17 cellular contexts compared by ENCODE assay signal in the genomic region with DNA sequence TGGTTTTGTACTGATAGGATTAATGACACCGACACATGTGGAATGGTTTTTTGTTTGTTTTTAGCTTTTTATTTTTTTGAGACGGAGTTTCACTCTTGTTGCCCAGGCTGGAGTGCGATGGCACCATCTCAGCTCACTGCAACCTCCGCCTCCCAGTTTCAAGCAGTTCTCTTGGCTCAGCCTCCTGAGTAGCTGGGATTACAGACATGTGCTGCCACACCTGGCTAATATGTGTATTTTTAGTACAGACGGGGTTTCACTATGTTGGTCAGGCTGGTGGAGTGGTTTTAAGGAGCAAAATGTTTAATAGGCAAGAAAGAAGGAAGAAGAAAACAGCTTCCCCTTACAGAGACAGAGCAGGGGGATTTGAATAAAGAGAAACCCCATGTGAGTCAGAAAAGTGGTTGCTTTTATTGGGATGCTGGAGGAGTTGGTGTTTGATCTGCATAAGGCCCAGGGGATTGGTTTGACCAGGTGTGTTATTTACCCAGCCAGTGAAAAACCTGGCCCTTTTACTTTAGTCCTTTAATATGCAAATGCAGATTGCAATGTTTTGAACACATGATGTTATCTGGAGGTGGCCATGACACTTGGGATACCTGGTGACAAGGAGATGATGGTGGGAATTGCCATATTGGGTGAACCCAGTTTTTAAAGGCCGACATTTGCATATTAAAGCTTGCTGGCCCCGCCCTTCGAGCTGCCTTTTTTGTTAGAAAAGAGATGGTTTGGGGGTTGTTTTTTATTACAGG. TPM values are rescaled to one million over a fixed set of nuclear protein-coding genes. Genes with fewer than 3 reads are reported as not detected.
A peak's percentile ranks its signal among the peaks of the same experiment; 100 is the strongest.
DNase-seq lines count a peak whose midpoint lies in the region; ATAC-seq and TF ChIP-seq lines count a peak whose summit lies in the region.
"Had no signal": no experiment of that assay in that cellular context is flagged by ENCODE, and none has a peak within 500 bp of the region (broad histone marks: within the 10 kb centered on the region; RNA-seq: fewer than 3 reads in every experiment).

No MANE protein-coding gene starts in this region.

- peaks cover 41% of the 10 kb centered on the region for H3F3A ChIP-seq in SK-N-SH (replicated peaks; ENCODE audit: insufficient read depth)

- ATAC-seq in SK-N-SH treated with all-trans-retinoic acid at 6 μM for 48 hours: no peak
- ATAC-seq: activated CD4-positive, alpha-beta T cell treated with anti-CD3 and anti-CD28 coated beads for 36 hours; gastroesophageal sphincter had no signal

- H3K4me1 ChIP-seq in SK-N-SH (ENCODE audit: control insufficient read depth in 1 of 2, insufficient read depth in 2 of 2, low read depth in 1 of 2, low read length in 1 of 2) (peaks cover 0 to 22% of the 10 kb centered on the region in 2 experiments; a peak in 2 of 4 replicates), thyroid gland (peaks cover 30 to 54% of the 10 kb centered on the region in 2 donors)
- H3K4me1 ChIP-seq: SJCRH30 had no signal

- H3K9ac ChIP-seq in SK-N-SH: 0 out of 2 replicates have a peak overlapping the region, but pooled peaks have one; percentile 7

- H3K4me3 ChIP-seq in SK-N-SH (ENCODE audit: low read depth in 2 of 2, low read length in 1 of 2): no peak overlapping the region
- H3K4me3 ChIP-seq in thyroid gland (replicated peaks in 1 of 3): no peak overlapping the region
- H3K4me3 ChIP-seq: gastroesophageal sphincter, SJCRH30, thoracic aorta had no signal

- CTCF ChIA-PET in SK-N-SH (lab: Yijun Ruan, JAX): interaction anchor here (1.0 kb wide), 1 partner anchor 9 kb away, joined by 3 read pairs; no protein-coding TSS in a partner anchor
- CTCF ChIA-PET in RWPE1 (lab: Yijun Ruan, JAX): no interaction called here

- no peak for TF ChIP-seq RAD21 in SK-N-SH (IDR thresholded peaks at IDR 0.05; ENCODE audit: low read length)

- peaks cover 75% of the 10 kb centered on the region for H3K4me1 Mint-ChIP-seq in dendritic cell treated with granulocyte-macrophage colony-stimulating factor and Interleukin-4, amounts not matched to agents 40 ng/mL and 50 ng/mL, for 4 days (ENCODE audit: low read depth)

- no peak overlapping the region for H2AFZ ChIP-seq in SK-N-SH (ENCODE audit: low read depth)

- no peaks in the 10 kb centered on the region for H3K9me3 Mint-ChIP-seq in dendritic cell treated with granulocyte-macrophage colony-stimulating factor and Interleukin-4, amounts not matched to agents 40 ng/mL and 50 ng/mL, for 4 days
- H3K9me3 Mint-ChIP-seq: activated T-cell treated with anti-CD3 and anti-CD28 coated beads, Interleukin-2, amount 50 U/mL, for 24 hours had no signal

- H3K9me2 ChIP-seq in SK-N-SH: no peaks in the 10 kb centered on the region

- peak overlapping the region; percentile 100 for H3K27ac Mint-ChIP-seq in dendritic cell treated with granulocyte-macrophage colony-stimulating factor and Interleukin-4, amounts not matched to agents 40 ng/mL and 50 ng/mL, for 4 days
- H3K27ac Mint-ChIP-seq: activated CD4-positive, alpha-beta T cell treated with anti-CD3 and anti-CD28 coated beads for 36 hours; activated T-cell treated with anti-CD3 and anti-CD28 coated beads, Interleukin-2, amount 50 U/mL, for 24 hours had no signal

- H3K9me3 ChIP-seq in SK-N-SH (no peaks in the 10 kb centered on the region), thyroid gland (no peaks in the 10 kb centered on the region)
- H3K9me3 ChIP-seq: thoracic aorta had no signal

- POLR2A ChIA-PET in SK-N-SH (lab: Yijun Ruan, JAX) (no interaction called here), RWPE1 (lab: Yijun Ruan, JAX; ENCODE audit: low non-redundant PET) (no interaction called here)

- peak overlapping the region in 1 of 2 experiments; percentile 99; a peak in 2 of 4 replicates for H3K27ac ChIP-seq in SK-N-SH (ENCODE audit: low read depth in 2 of 2, low read length in 1 of 2)
- peak overlapping the region in 2 of 3 donors; percentile 36 to 91 for H3K27ac ChIP-seq in thyroid gland
- no peak overlapping the region for H3K27ac ChIP-seq in RWPE1
- H3K27ac ChIP-seq: SJCRH30 had no signal

- H3K27me3 Mint-ChIP-seq in dendritic cell treated with granulocyte-macrophage colony-stimulating factor and Interleukin-4, amounts not matched to agents 40 ng/mL and 50 ng/mL, for 4 days: no peaks in the 10 kb centered on the region
- H3K27me3 Mint-ChIP-seq: activated CD4-positive, alpha-beta T cell treated with anti-CD3 and anti-CD28 coated beads for 36 hours; activated T-cell treated with anti-CD3 and anti-CD28 coated beads, Interleukin-2, amount 50 U/mL, for 24 hours had no signal

- H3K79me2 ChIP-seq in SK-N-SH (ENCODE audit: insufficient read depth): no peaks in the 10 kb centered on the region

- H3K36me3 ChIP-seq in SK-N-SH (replicated peaks in 1 of 2; ENCODE audit: control insufficient read depth in 1 of 2, insufficient read depth in 2 of 2, low read length in 1 of 2): no peaks in the 10 kb centered on the region
- H3K36me3 ChIP-seq in thyroid gland: no peaks in the 10 kb centered on the region
- H3K36me3 ChIP-seq: gastroesophageal sphincter, SJCRH30, thoracic aorta had no signal

- H3K4me3 Mint-ChIP-seq in dendritic cell treated with granulocyte-macrophage colony-stimulating factor and Interleukin-4, amounts not matched to agents 40 ng/mL and 50 ng/mL, for 4 days: no peak overlapping the region
- H3K4me3 Mint-ChIP-seq: activated CD4-positive, alpha-beta T cell treated with anti-CD3 and anti-CD28 coated beads for 36 hours; activated T-cell treated with anti-CD3 and anti-CD28 coated beads, Interleukin-2, amount 50 U/mL, for 24 hours had no signal

- TF ChIP-seq POLR2A in thyroid gland (IDR thresholded peaks at IDR 0.05): no peak

- intact Hi-C loops in dendritic cell treated with granulocyte-macrophage colony-stimulating factor and Interleukin-4, amounts not matched to agents 40 ng/mL and 50 ng/mL, for 4 days (cut with micrococcal nuclease): no loop called here
- intact Hi-C loops in thyroid gland (cut with DNase I): no loop called here

- H3K36me3 Mint-ChIP-seq in dendritic cell treated with granulocyte-macrophage colony-stimulating factor and Interleukin-4, amounts not matched to agents 40 ng/mL and 50 ng/mL, for 4 days (ENCODE audit: low read depth): no peaks in the 10 kb centered on the region

- TF ChIP-seq CTCF in SK-N-SH (IDR thresholded peaks at IDR 0.05) (no peak), thyroid gland (IDR thresholded peaks at IDR 0.05) (peak in 1 of 6 experiments; percentile 17), RWPE1 (conservative IDR thresholded peaks at IDR 0.05; ENCODE audit: low read depth) (no peak)

- 91% methylated on average over 8 of the region's 8 CpGs for WGBS in SK-N-SH (ENCODE audit: low lambda C conversion rate)
- 89 to 90% methylated on average over 8 of the region's 8 CpGs for WGBS in thyroid gland, 2 donors

- H3K27me3 ChIP-seq in SK-N-SH (ENCODE audit: insufficient read depth) (no peaks in the 10 kb centered on the region), thyroid gland (no peaks in the 10 kb centered on the region)
- H3K27me3 ChIP-seq: gastroesophageal sphincter, SJCRH30 had no signal

- no peak for TF ChIP-seq EP300 in SK-N-SH (IDR thresholded peaks at IDR 0.05; ENCODE audit: borderline replicate concordance in 1 of 2, low read depth in 1 of 2, low read length in 1 of 2)

- H4K20me1 ChIP-seq in SK-N-SH (ENCODE audit: insufficient read depth): no peaks in the 10 kb centered on the region

- DNase-seq in SK-N-SH (no peak), MV-4-11 (lab: John Stamatoyannopoulos, UW) (peak; percentile 64), thyroid gland (no peak), dermis blood vessel endothelial cell (no peak), RWPE1 (ENCODE audit: low spot score) (no peak), NCI-H510A (lab: John Stamatoyannopoulos, UW) (no peak)
- DNase-seq: activated CD4-positive, alpha-beta T cell treated with anti-CD3 and anti-CD28 coated beads for 36 hours; activated T-cell treated with anti-CD3 and anti-CD28 coated beads, Interleukin-2, amount 50 U/mL, for 24 hours; aorta; NCI-H1092; NCI-H446 treated with DMSO at 0.1 percent for 48 hours; SJCRH30; small intestine had no signal

- no peak overlapping the region for H3K4me2 ChIP-seq in SK-N-SH

TF ChIP-seq in SK-N-SH, 30 proteins besides CTCF, POLR2A, EP300 and RAD21 (continues in another document):
- TF ChIP-seq EZH2phosphoT487 (IDR thresholded peaks at IDR 0.05; ENCODE audit: borderline replicate concordance, low read depth) (no peak), GABPA (IDR thresholded peaks at IDR 0.05; ENCODE audit: low read depth) (no peak), TCF12 (IDR thresholded peaks at IDR 0.05) (no peak)

TF ChIP-seq in SK-N-SH treated with all-trans-retinoic acid at 6 μM for 48 hours, 23 proteins besides CTCF, POLR2A, EP300 and RAD21:
- TF ChIP-seq, protein P1, sequence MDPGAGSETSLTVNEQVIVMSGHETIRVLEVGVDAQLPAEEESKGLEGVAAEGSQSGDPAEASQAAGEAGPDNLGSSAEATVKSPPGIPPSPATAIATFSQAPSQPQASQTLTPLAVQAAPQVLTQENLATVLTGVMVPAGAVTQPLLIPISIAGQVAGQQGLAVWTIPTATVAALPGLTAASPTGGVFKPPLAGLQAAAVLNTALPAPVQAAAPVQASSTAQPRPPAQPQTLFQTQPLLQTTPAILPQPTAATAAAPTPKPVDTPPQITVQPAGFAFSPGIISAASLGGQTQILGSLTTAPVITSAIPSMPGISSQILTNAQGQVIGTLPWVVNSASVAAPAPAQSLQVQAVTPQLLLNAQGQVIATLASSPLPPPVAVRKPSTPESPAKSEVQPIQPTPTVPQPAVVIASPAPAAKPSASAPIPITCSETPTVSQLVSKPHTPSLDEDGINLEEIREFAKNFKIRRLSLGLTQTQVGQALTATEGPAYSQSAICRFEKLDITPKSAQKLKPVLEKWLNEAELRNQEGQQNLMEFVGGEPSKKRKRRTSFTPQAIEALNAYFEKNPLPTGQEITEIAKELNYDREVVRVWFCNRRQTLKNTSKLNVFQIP (CRISPR knock-in tag; IDR thresholded peaks at IDR 0.05; ENCODE audit: borderline replicate concordance, low read depth): no peak
- TF ChIP-seq OSR1 (CRISPR knock-in tag; IDR thresholded peaks at IDR 0.05) (no peak), ZC3H10 (CRISPR knock-in tag; IDR thresholded peaks at IDR 0.05) (no peak), ZFP30 (CRISPR knock-in tag; IDR thresholded peaks at IDR 0.05) (no peak), RARB (CRISPR knock-in tag; IDR thresholded peaks at IDR 0.05) (no peak)
TF ChIP-seq in SK-N-SH treated with all-trans-retinoic acid at 6 μM for 48 hours: peak in this region for 0.

RNA-seq across cellular contexts. Expression of a gene that starts 24.3 kb away (rescaled TPM):
- polyA plus RNA-seq in SK-N-SH (2012; rRNA removed): 0.76 and 0.82 TPM in 2 replicates
- 0.18 and 0.26 TPM in 2 replicates for polyA plus RNA-seq in SK-N-SH (2012; cell fraction: cytosol; rRNA removed)
- polyA plus RNA-seq in SK-N-SH (2012; cell fraction: nucleus; rRNA removed): 1.7 and 2.2 TPM in 2 replicates
- total RNA-seq in thyroid gland (10 to 100 TPM in 3 of 4 donors, 1 to 10 TPM in 1; 9.5 to 22.5 (median 15.1) TPM), dermis blood vessel endothelial cell (0.34 and 0.60 TPM in 2 replicates)
- total RNA-seq: SJCRH30 had no signal

RNA-seq across cellular contexts. Expression of a gene that starts 39.3 kb away (rescaled TPM):
- 3.3 and 4.6 TPM in 2 replicates for polyA plus RNA-seq in SK-N-SH (2012; rRNA removed)
- polyA plus RNA-seq in SK-N-SH (2012; cell fraction: cytosol; rRNA removed): 1.2 and 2.7 TPM in 2 replicates
- polyA plus RNA-seq in SK-N-SH (2012; cell fraction: nucleus; rRNA removed): 6.3 and 7.6 TPM in 2 replicates
- total RNA-seq in thyroid gland (10 to 100 TPM; 59.0 to 99.3 (median 86.3) TPM), dermis blood vessel endothelial cell (4.9 and 27.8 TPM in 2 replicates)
